8 cellular contexts compared by ENCODE assay signal in genomic region chr17:4903051-4903818, GRCh38.
DNase-seq lines count a peak whose midpoint lies in the region; TF ChIP-seq lines count a peak whose summit lies in the region.

Gene CHRNE (minus strand): TSS chr17:4903098. CDS start chr17:4903063, 35 bp downstream.

- DNase-seq in SIG-M5 treated with dmso at 0.1 percent for 504 hours (lab: John Stamatoyannopoulos, UW; ENCODE audit: unreplicated experiment) (peak; percentile 49), SIG-M5 (lab: John Stamatoyannopoulos, UW) (no peak), NCI-H2107 treated with DMSO at 0.1 percent for 48 hours (lab: John Stamatoyannopoulos, UW; ENCODE audit: unreplicated experiment) (peak; percentile 32), WERI-Rb-1 (peak; percentile 96), brain pericyte (ENCODE audit: low read depth, low spot score) (peak; percentile 16), islet precursor cell (peak; percentile 95), GM19238 (ENCODE audit: insufficient read length, low spot score) (no peak)
- DNase-seq in stimulated activated CD4-positive, alpha-beta T cell treated with anti-CD3 and anti-CD28 coated beads, Interleukin-15, amount 100 ng/mL, for 24 hours = peak; percentile 88

- H3K27ac ChIP-seq in WERI-Rb-1 = peak within 1 kb of the TSS; percentile 89

- peak; percentile 84 for TF ChIP-seq CTCF in WERI-Rb-1 (IDR thresholded peaks at IDR 0.05; ENCODE audit: low read depth, low read length)

- peak within 1 kb of the TSS; percentile 6; the same call in 1 of the 2 replicates for H3K4me3 ChIP-seq in WERI-Rb-1 (ENCODE audit: low read depth, low read length)

- peaks cover 40% of the 10 kb centered on the region for H3K36me3 ChIP-seq in WERI-Rb-1

- H3K27me3 ChIP-seq in WERI-Rb-1 (ENCODE audit: insufficient read depth, low read depth, severe bottlenecking) = no peaks in the 10 kb centered on the region

- no peaks in the 10 kb centered on the region for H3K9me3 ChIP-seq in WERI-Rb-1 (ENCODE audit: severe bottlenecking)

Comparison
In these comparisons a context has a peak if more than half of its experiments do, and no peak if none do; other contexts are left out.
1. DNase-seq: peak in SIG-M5 treated with dmso at 0.1 percent for 504 hours (single experiment), NCI-H2107 treated with DMSO at 0.1 percent for 48 hours (single experiment), WERI-Rb-1 (single experiment), brain pericyte (single experiment), islet precursor cell (single experiment) and stimulated activated CD4-positive, alpha-beta T cell treated with anti-CD3 and anti-CD28 coated beads, Interleukin-15, amount 100 ng/mL, for 24 hours (single experiment); none in SIG-M5 (single experiment) and GM19238 (single experiment).